In the genomic region with DNA sequence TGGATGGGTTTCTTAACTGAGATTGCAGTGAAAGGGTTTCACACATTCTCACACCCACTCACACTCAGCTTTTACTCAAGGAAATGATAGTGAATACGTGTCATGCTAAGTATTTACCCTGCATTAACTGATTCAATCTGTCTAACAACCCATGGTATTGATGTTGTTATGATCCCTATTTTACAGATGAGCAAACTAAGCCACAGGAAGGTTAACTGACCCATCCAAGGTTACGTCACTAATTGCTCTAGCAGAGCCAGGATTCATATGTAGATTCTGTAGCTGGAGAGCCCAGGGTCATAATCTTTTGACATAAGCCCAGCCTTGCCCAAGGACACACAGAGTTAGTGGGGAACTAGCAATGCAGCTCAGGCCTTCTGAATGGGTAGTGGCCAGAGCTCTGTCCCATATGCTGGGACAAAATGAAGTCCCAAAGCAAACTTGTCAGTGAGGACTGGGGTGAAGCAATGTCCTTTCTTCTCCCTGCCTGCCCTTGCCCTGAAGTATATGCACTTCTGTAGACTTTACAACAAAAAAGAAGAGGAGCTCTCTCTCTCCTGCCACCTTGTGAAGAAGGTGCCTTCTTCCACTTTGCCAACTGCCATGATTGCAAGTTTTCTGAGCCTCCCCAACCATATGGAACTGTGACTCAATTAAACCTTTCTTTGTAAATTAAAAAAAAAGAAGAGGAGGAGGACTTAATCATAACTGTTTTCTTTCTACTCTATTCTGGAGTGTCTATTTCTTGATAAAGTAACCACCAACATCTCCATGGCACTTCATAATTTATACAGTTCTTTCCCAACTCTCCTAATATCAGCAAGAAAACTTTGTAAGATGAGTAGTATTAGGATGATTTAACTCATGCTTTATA, we compare ENCODE assay signal across 35 cellular contexts. TPM values are rescaled to one million over a fixed set of nuclear protein-coding genes. Genes with fewer than 3 reads are reported as not detected.
DNase-seq lines count a peak whose midpoint lies in the region; ATAC-seq and TF ChIP-seq lines count a peak whose summit lies in the region.
"Had no signal": no experiment of that assay in that cellular context is flagged by ENCODE, and none has a peak within 500 bp of the region (broad histone marks: within the 10 kb centered on the region; RNA-seq: fewer than 3 reads in every experiment).

No MANE protein-coding gene starts in this region.

- peaks cover 21% of the 10 kb centered on the region for H3K27me3 ChIP-seq in osteoblast (ENCODE audit: insufficient read depth, low read length)
- peaks cover 3% of the 10 kb centered on the region for H3K27me3 ChIP-seq in brain microvascular endothelial cell (replicated peaks)
- H3K27me3 ChIP-seq: MG63, ovary had no signal

- H3K9me3 Mint-ChIP-seq in activated CD4-positive, alpha-beta T cell treated with anti-CD3 and anti-CD28 coated beads for 36 hours (ENCODE audit: low read depth) = no peaks in the 10 kb centered on the region
- no peaks in the 10 kb centered on the region for H3K9me3 Mint-ChIP-seq in stimulated activated naive CD8-positive, alpha-beta T cell treated with anti-CD3 and anti-CD28 coated beads, Interleukin-15, Interleukin-2, amounts not matched to agents 100 ng/mL and 50 ng/mL, for 24 hours
- H3K9me3 Mint-ChIP-seq: activated B cell treated with CpG ODN at 0.5 μM for 24 hours; activated naive CD4-positive, alpha-beta T cell treated with anti-CD3 and anti-CD28 coated beads, Interleukin-2, amount 10 ng/mL, durations not matched to agents 7 days and 5 days; T-helper 1 cell treated with Interleukin-12 subunit alpha and Interleukin-12 subunit beta and Interleukin-4 antibody, amounts not matched to agents 30 μg/mL and 1 μg/mL, for 36 hours had no signal

- CTCF ChIA-PET in activated CD4-positive, alpha-beta T cell treated with anti-CD3 and anti-CD28 coated beads for 36 hours (lab: Charles Lee) = interaction anchor here (1.6 kb wide), 1 partner anchor 215 kb away, joined by 3 read pairs; no protein-coding TSS in a partner anchor

- no peak overlapping the region for H3K4me2 ChIP-seq in osteoblast (ENCODE audit: insufficient read depth, low read length)

- H3K4me3 Mint-ChIP-seq in activated CD4-positive, alpha-beta T cell treated with anti-CD3 and anti-CD28 coated beads for 36 hours = no peak overlapping the region
- no peak overlapping the region for H3K4me3 Mint-ChIP-seq in stimulated activated naive CD8-positive, alpha-beta T cell treated with anti-CD3 and anti-CD28 coated beads, Interleukin-15, Interleukin-2, amounts not matched to agents 100 ng/mL and 50 ng/mL, for 24 hours
- H3K4me3 Mint-ChIP-seq: activated B cell treated with CpG ODN at 0.5 μM for 24 hours; activated naive CD4-positive, alpha-beta T cell treated with anti-CD3 and anti-CD28 coated beads, Interleukin-2, amount 10 ng/mL, durations not matched to agents 7 days and 5 days; memory B cell; T-helper 1 cell treated with Interleukin-12 subunit alpha and Interleukin-12 subunit beta and Interleukin-4 antibody, amounts not matched to agents 30 μg/mL and 1 μg/mL, for 36 hours had no signal

- no peak overlapping the region for H2AFZ ChIP-seq in osteoblast (ENCODE audit: low read length)

- H3K79me2 ChIP-seq in osteoblast (ENCODE audit: insufficient read depth, low read length) = no peaks in the 10 kb centered on the region

- POLR2A ChIA-PET in activated CD4-positive, alpha-beta T cell treated with anti-CD3 and anti-CD28 coated beads for 36 hours (lab: Charles Lee) = no interaction called here

- no peak overlapping the region for H3K4me3 ChIP-seq in osteoblast (ENCODE audit: insufficient read depth, low read length)
- no peak overlapping the region for H3K4me3 ChIP-seq in brain microvascular endothelial cell (ENCODE audit: low read depth, low read length)
- H3K4me3 ChIP-seq: coronary artery, MG63, ovary, skin epidermis, thoracic aorta had no signal

- H3K4me1 ChIP-seq in osteoblast (ENCODE audit: insufficient read depth, low read length) = no peaks in the 10 kb centered on the region
- H3K4me1 ChIP-seq: Caco-2 had no signal

- H3K27ac ChIP-seq in osteoblast (ENCODE audit: low read depth, low read length) (no peak overlapping the region), brain microvascular endothelial cell (no peak overlapping the region)
- H3K27ac ChIP-seq: 22Rv1, coronary artery, ovary, skin epidermis, thoracic aorta had no signal

- TF ChIP-seq CTCF in osteoblast (IDR thresholded peaks at IDR 0.05; ENCODE audit: extremely low read depth, low read depth, low read length) (no peak), brain microvascular endothelial cell (IDR thresholded peaks at IDR 0.05; ENCODE audit: low read depth, low read length, missing control alignments) (no peak)

- peak; percentile 71 for ATAC-seq in activated CD4-positive, alpha-beta T cell treated with anti-CD3 and anti-CD28 coated beads for 36 hours
- no peak for ATAC-seq in stimulated activated naive CD8-positive, alpha-beta T cell treated with anti-CD3 and anti-CD28 coated beads, Interleukin-15, Interleukin-2, amounts not matched to agents 100 U/mL and 50 U/mL, for 24 hours
- no peak for ATAC-seq in GM18870 (IDR thresholded peaks at IDR 0.05; ENCODE audit: unreplicated experiment)

- no peaks in the 10 kb centered on the region for H3K9me3 ChIP-seq in osteoblast (ENCODE audit: low read depth, low read length)
- H3K9me3 ChIP-seq: Caco-2, MG63, ovary, thoracic aorta had no signal

- DNase-seq in activated CD4-positive, alpha-beta T cell treated with anti-CD3 and anti-CD28 coated beads for 36 hours = no peak
- no peak for DNase-seq in activated CD4-positive, alpha-beta T cell treated with anti-CD3 and anti-CD28 coated beads, Interleukin-2, amount 50 U/mL, for 4 hours
- DNase-seq in stimulated activated naive CD8-positive, alpha-beta T cell treated with anti-CD3 and anti-CD28 coated beads, Interleukin-15, Interleukin-2, amounts not matched to agents 100 U/mL and 50 U/mL, for 24 hours = no peak
- peak; percentile 37 for DNase-seq in osteoblast (ENCODE audit: insufficient read length, low spot score, missing footprints)
- DNase-seq in T-helper 1 cell = no peak
- DNase-seq in brain microvascular endothelial cell = no peak
- DNase-seq: activated B cell treated with CpG ODN at 0.5 μM for 24 hours; activated CD8-positive, alpha-beta memory T cell treated with anti-CD3 and anti-CD28 coated beads for 24 hours; activated naive CD4-positive, alpha-beta T cell treated with anti-CD3 and anti-CD28 coated beads, Interleukin-2, amount 10 ng/mL, durations not matched to agents 7 days and 5 days; C1 segment of cervical spinal cord; Caco-2; caudate nucleus; DMS53; effector CD8-positive, alpha-beta T cell; H7; KG1; NCI-H1105 treated with DMSO at 0.1 percent for 48 hours; NCI-H187 treated with DMSO at 0.1 percent for 48 hours; NCI-H2171; NCI-H510A; ovary; stimulated activated naive CD4-positive, alpha-beta T cell treated with Interleukin-2 at 50 U/mL for 16 hours had no signal

- in situ Hi-C loops in brain microvascular endothelial cell (cut with HindIII; ENCODE audit: low pct_ligation_motif_present, low sequenced_read_pairs) = no loop called here

- peaks cover 9% of the 10 kb centered on the region for H3K36me3 Mint-ChIP-seq in activated CD4-positive, alpha-beta T cell treated with anti-CD3 and anti-CD28 coated beads for 36 hours (ENCODE audit: low read depth)
- peaks cover 10% of the 10 kb centered on the region for H3K36me3 Mint-ChIP-seq in stimulated activated naive CD8-positive, alpha-beta T cell treated with anti-CD3 and anti-CD28 coated beads, Interleukin-15, Interleukin-2, amounts not matched to agents 100 ng/mL and 50 ng/mL, for 24 hours (ENCODE audit: low read depth)

- H3K27ac Mint-ChIP-seq in activated CD4-positive, alpha-beta T cell treated with anti-CD3 and anti-CD28 coated beads for 36 hours = peak overlapping the region; percentile 14
- H3K27ac Mint-ChIP-seq in stimulated activated naive CD8-positive, alpha-beta T cell treated with anti-CD3 and anti-CD28 coated beads, Interleukin-15, Interleukin-2, amounts not matched to agents 100 ng/mL and 50 ng/mL, for 24 hours = peak overlapping the region; percentile 28
- H3K27ac Mint-ChIP-seq: activated B cell treated with CpG ODN at 0.5 μM for 24 hours; activated naive CD4-positive, alpha-beta T cell treated with anti-CD3 and anti-CD28 coated beads, Interleukin-2, amount 10 ng/mL, durations not matched to agents 7 days and 5 days; memory B cell; T-helper 1 cell treated with Interleukin-12 subunit alpha and Interleukin-12 subunit beta and Interleukin-4 antibody, amounts not matched to agents 30 μg/mL and 1 μg/mL, for 36 hours had no signal

- peaks cover 7% of the 10 kb centered on the region for H3K27me3 Mint-ChIP-seq in activated CD4-positive, alpha-beta T cell treated with anti-CD3 and anti-CD28 coated beads for 36 hours
- peaks cover 8% of the 10 kb centered on the region for H3K27me3 Mint-ChIP-seq in stimulated activated naive CD8-positive, alpha-beta T cell treated with anti-CD3 and anti-CD28 coated beads, Interleukin-15, Interleukin-2, amounts not matched to agents 100 ng/mL and 50 ng/mL, for 24 hours
- H3K27me3 Mint-ChIP-seq: activated naive CD4-positive, alpha-beta T cell treated with anti-CD3 and anti-CD28 coated beads, Interleukin-2, amount 10 ng/mL, durations not matched to agents 7 days and 5 days had no signal

- H3K36me3 ChIP-seq in osteoblast (ENCODE audit: insufficient read depth, low read length) = no peaks in the 10 kb centered on the region
- H3K36me3 ChIP-seq in brain microvascular endothelial cell (replicated peaks) = no peaks in the 10 kb centered on the region
- H3K36me3 ChIP-seq: MG63, ovary, thoracic aorta had no signal

- no peaks in the 10 kb centered on the region for H4K20me1 ChIP-seq in osteoblast (ENCODE audit: insufficient read depth, low read length)

- peaks cover 17% of the 10 kb centered on the region for H3K4me1 Mint-ChIP-seq in activated CD4-positive, alpha-beta T cell treated with anti-CD3 and anti-CD28 coated beads for 36 hours
- peaks cover 11% of the 10 kb centered on the region for H3K4me1 Mint-ChIP-seq in stimulated activated naive CD8-positive, alpha-beta T cell treated with anti-CD3 and anti-CD28 coated beads, Interleukin-15, Interleukin-2, amounts not matched to agents 100 ng/mL and 50 ng/mL, for 24 hours (ENCODE audit: low read depth)
- H3K4me1 Mint-ChIP-seq: activated B cell treated with CpG ODN at 0.5 μM for 24 hours, memory B cell had no signal

- intact Hi-C loops in activated CD4-positive, alpha-beta T cell treated with anti-CD3 and anti-CD28 coated beads for 36 hours (cut with DNase I, micrococcal nuclease) = no loop called here

RNA-seq across cellular contexts. Expression of a gene that starts 4.9 kb away (rescaled TPM):
- not detected for total RNA-seq in activated CD4-positive, alpha-beta T cell treated with anti-CD3 and anti-CD28 coated beads for 36 hours
- not detected in 2 replicates for total RNA-seq in osteoblast
- total RNA-seq: activated B cell treated with CpG ODN at 0.5 μM for 24 hours, astrocyte, Caco-2, G401, H7, renal cortical epithelial cell, thoracic aorta had no signal

RNA-seq across cellular contexts. Expression of a gene that starts 44.0 kb away (rescaled TPM):
- total RNA-seq in activated CD4-positive, alpha-beta T cell treated with anti-CD3 and anti-CD28 coated beads for 36 hours = not detected
- not detected in 2 replicates for total RNA-seq in osteoblast
- total RNA-seq: activated B cell treated with CpG ODN at 0.5 μM for 24 hours, astrocyte, Caco-2, epithelial cell of proximal tubule, G401, H7, renal cortical epithelial cell, thoracic aorta had no signal
